In genomic region chr16:53864819-53865491, GRCh38 we compare ENCODE assay signal across 9 cellular contexts.
DNase-seq lines count a peak whose midpoint lies in the region; ATAC-seq, FAIRE-seq and TF ChIP-seq lines count a peak whose summit lies in the region.
"Had no signal": no experiment of that assay in that cellular context is flagged by ENCODE, and none has a peak within 500 bp of the region (broad histone marks: within the 10 kb centered on the region; RNA-seq: fewer than 3 reads in every experiment).

No MANE protein-coding gene starts in this region.

- H3K27me3 Mint-ChIP-seq in activated CD4-positive, alpha-beta T cell treated with anti-CD3 and anti-CD28 coated beads for 36 hours = no peaks in the 10 kb centered on the region
- no peaks in the 10 kb centered on the region for H3K27me3 Mint-ChIP-seq in mesothelial cell of epicardium (ENCODE audit: low read depth)

- peak; percentile 67 for ATAC-seq in activated CD4-positive, alpha-beta T cell treated with anti-CD3 and anti-CD28 coated beads for 36 hours
- no peak for ATAC-seq in GM21526 (IDR thresholded peaks at IDR 0.05; ENCODE audit: low FRiP score, unreplicated experiment)
- ATAC-seq: CD8-positive, alpha-beta T cell had no signal

- CTCF ChIA-PET in activated CD4-positive, alpha-beta T cell treated with anti-CD3 and anti-CD28 coated beads for 36 hours (lab: Charles Lee) = no interaction called here

- POLR2A ChIA-PET in activated CD4-positive, alpha-beta T cell treated with anti-CD3 and anti-CD28 coated beads for 36 hours (lab: Charles Lee) = no interaction called here

- H3K4me3 Mint-ChIP-seq in activated CD4-positive, alpha-beta T cell treated with anti-CD3 and anti-CD28 coated beads for 36 hours = no peak overlapping the region
- no peak overlapping the region for H3K4me3 Mint-ChIP-seq in mesothelial cell of epicardium
- H3K4me3 Mint-ChIP-seq: CD8-positive, alpha-beta T cell had no signal

- DNase-seq in activated CD4-positive, alpha-beta T cell treated with anti-CD3 and anti-CD28 coated beads for 36 hours = peak; percentile 38
- DNase-seq in activated CD4-positive, alpha-beta T cell treated with anti-CD3 and anti-CD28 coated beads for 4 hours = no peak
- DNase-seq in MV-4-11 (lab: John Stamatoyannopoulos, UW) = peak; percentile 70
- DNase-seq in dermis blood vessel endothelial cell = peak; percentile 69
- peak; percentile 11 for DNase-seq in stimulated activated CD4-positive, alpha-beta T cell treated with anti-CD3 and anti-CD28 coated beads, Interleukin-4, amount 100 ng/mL, for 24 hours
- no peak for DNase-seq in mesothelial cell of epicardium (ENCODE audit: low spot score in 2 of 2, unreplicated experiment in 2 of 2)
- no peak for DNase-seq in GM19239 (ENCODE audit: insufficient read length, low spot score)
- DNase-seq: CD8-positive, alpha-beta T cell had no signal

- peak overlapping the region; percentile 21 for H3K27ac Mint-ChIP-seq in activated CD4-positive, alpha-beta T cell treated with anti-CD3 and anti-CD28 coated beads for 36 hours
- no peak overlapping the region for H3K27ac Mint-ChIP-seq in mesothelial cell of epicardium

- no peak for TF ChIP-seq CTCF in mesothelial cell of epicardium (IDR thresholded peaks at IDR 0.05; ENCODE audit: unreplicated experiment)

- intact Hi-C loops in activated CD4-positive, alpha-beta T cell treated with anti-CD3 and anti-CD28 coated beads for 36 hours (cut with DNase I, micrococcal nuclease) = loop anchor here in 1 of 2 experiments (2.0 to 5.0 kb wide), 2 partner anchors 48 to 328 kb away; no protein-coding TSS in a partner anchor

- peaks cover 62% of the 10 kb centered on the region for H3K36me3 Mint-ChIP-seq in activated CD4-positive, alpha-beta T cell treated with anti-CD3 and anti-CD28 coated beads for 36 hours (ENCODE audit: low read depth)
- H3K36me3 Mint-ChIP-seq in mesothelial cell of epicardium = peaks cover 47% of the 10 kb centered on the region

- peaks cover 8% of the 10 kb centered on the region for H3K9me3 Mint-ChIP-seq in activated CD4-positive, alpha-beta T cell treated with anti-CD3 and anti-CD28 coated beads for 36 hours (ENCODE audit: low read depth)
- peaks cover 39% of the 10 kb centered on the region for H3K9me3 Mint-ChIP-seq in mesothelial cell of epicardium

- FAIRE-seq in GM19239 (lab: Jason Lieb, UNC) = no peak

- H3K4me1 Mint-ChIP-seq in activated CD4-positive, alpha-beta T cell treated with anti-CD3 and anti-CD28 coated beads for 36 hours = peaks cover 14% of the 10 kb centered on the region
- H3K4me1 Mint-ChIP-seq in mesothelial cell of epicardium = peaks cover 3% of the 10 kb centered on the region

Comparison
In these comparisons a context has a peak if more than half of its experiments do, and no peak if none do; other contexts are left out.
1. DNase-seq: peak in activated CD4-positive, alpha-beta T cell treated with anti-CD3 and anti-CD28 coated beads for 36 hours (single experiment), MV-4-11 (single experiment), dermis blood vessel endothelial cell (single experiment) and stimulated activated CD4-positive, alpha-beta T cell treated with anti-CD3 and anti-CD28 coated beads, Interleukin-4, amount 100 ng/mL, for 24 hours (single experiment); none in activated CD4-positive, alpha-beta T cell treated with anti-CD3 and anti-CD28 coated beads for 4 hours (0 of 2), mesothelial cell of epicardium (0 of 2) and GM19239 (single experiment).